31 cellular contexts compared by ENCODE assay signal in the genomic region with DNA sequence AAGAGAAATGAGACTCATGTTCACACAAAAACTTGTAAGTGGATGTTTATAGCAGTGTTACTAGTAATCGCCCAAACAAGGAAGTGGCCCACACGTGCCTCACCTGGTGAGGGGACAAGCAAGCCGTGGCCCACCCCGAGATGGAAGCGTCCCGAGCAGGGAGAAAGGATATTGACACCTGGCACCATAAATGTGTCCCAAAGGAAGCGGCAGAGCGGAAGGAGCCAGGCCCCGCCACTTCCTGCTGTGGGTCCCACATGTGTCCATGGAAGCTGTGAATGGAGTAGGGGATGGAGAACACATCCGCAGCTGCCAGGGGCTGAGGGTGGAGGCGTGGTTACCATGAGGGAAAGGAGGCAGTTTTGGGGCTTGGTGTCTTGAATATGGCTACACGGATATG. TPM values are rescaled to one million over a fixed set of nuclear protein-coding genes. Genes with fewer than 3 reads are reported as not detected.
"Had no signal": no experiment of that assay in that cellular context is flagged by ENCODE, and none has a peak within 500 bp of the region (broad histone marks: within the 10 kb centered on the region; RNA-seq: fewer than 3 reads in every experiment).

No MANE protein-coding gene starts in this region.

- H3K36me3 ChIP-seq: adrenal gland, colonic mucosa, esophagus muscularis mucosa, gastrocnemius medialis had no signal

- H3K4me1 Mint-ChIP-seq: activated CD4-positive, alpha-beta memory T cell treated with anti-CD3 and anti-CD28 coated beads, Interleukin-2, amount 10 ng/mL, durations not matched to agents 7 days and 5 days; activated CD4-positive, alpha-beta T cell treated with anti-CD3 and anti-CD28 coated beads, Interleukin-2, amount 10 ng/mL, durations not matched to agents 7 days and 5 days; activated naive CD4-positive, alpha-beta T cell treated with anti-CD3 and anti-CD28 coated beads, Interleukin-2, amount 50 U/mL, for 24 hours; activated naive CD8-positive, alpha-beta T cell treated with anti-CD3 and anti-CD28 coated beads for 36 hours; activated naive CD8-positive, alpha-beta T cell treated with anti-CD3 and anti-CD28 coated beads, Interleukin-2, amount 50 U/mL, for 24 hours; WTC11 had no signal

- H3K4me3 ChIP-seq: adrenal gland, body of pancreas, colonic mucosa, esophagus muscularis mucosa, gastrocnemius medialis had no signal

- H3K36me3 Mint-ChIP-seq: activated naive CD4-positive, alpha-beta T cell treated with anti-CD3 and anti-CD28 coated beads, Interleukin-2, amount 50 U/mL, for 24 hours; activated naive CD8-positive, alpha-beta T cell treated with anti-CD3 and anti-CD28 coated beads for 36 hours had no signal

- H3K4me3 Mint-ChIP-seq: activated CD4-positive, alpha-beta memory T cell treated with anti-CD3 and anti-CD28 coated beads, Interleukin-2, amount 10 ng/mL, durations not matched to agents 7 days and 5 days; activated CD4-positive, alpha-beta T cell treated with anti-CD3 and anti-CD28 coated beads, Interleukin-2, amount 10 ng/mL, durations not matched to agents 7 days and 5 days; activated naive CD4-positive, alpha-beta T cell treated with anti-CD3 and anti-CD28 coated beads for 36 hours; activated naive CD4-positive, alpha-beta T cell treated with anti-CD3 and anti-CD28 coated beads, Interleukin-2, amount 50 U/mL, for 24 hours; activated naive CD8-positive, alpha-beta T cell treated with anti-CD3 and anti-CD28 coated beads for 36 hours; activated naive CD8-positive, alpha-beta T cell treated with anti-CD3 and anti-CD28 coated beads, Interleukin-2, amount 50 U/mL, for 24 hours; activated T-cell treated with anti-CD3 and anti-CD28 coated beads, Interleukin-2, amount 50 U/mL, for 4 hours; activated T-helper 1 cell treated with anti-CD3 and anti-CD28 coated beads, Interleukin-12 subunit alpha, Interleukin-12 subunit beta, Interleukin-2, Interleukin-4 antibody, amounts not matched to agents 30 ng/mL and 10 ng/mL and 1 ng/mL, durations not matched to agents 14 hours and 24 hours and 36 hours; WTC11 had no signal

- H3K9me3 ChIP-seq: adrenal gland, body of pancreas, colonic mucosa, esophagus muscularis mucosa, gastrocnemius medialis had no signal

- H3K27ac Mint-ChIP-seq: activated CD4-positive, alpha-beta memory T cell treated with anti-CD3 and anti-CD28 coated beads, Interleukin-2, amount 10 ng/mL, durations not matched to agents 7 days and 5 days; activated CD4-positive, alpha-beta T cell treated with anti-CD3 and anti-CD28 coated beads, Interleukin-2, amount 10 ng/mL, durations not matched to agents 7 days and 5 days; activated naive CD4-positive, alpha-beta T cell treated with anti-CD3 and anti-CD28 coated beads for 36 hours; activated naive CD4-positive, alpha-beta T cell treated with anti-CD3 and anti-CD28 coated beads, Interleukin-2, amount 50 U/mL, for 24 hours; activated naive CD8-positive, alpha-beta T cell treated with anti-CD3 and anti-CD28 coated beads for 36 hours; activated naive CD8-positive, alpha-beta T cell treated with anti-CD3 and anti-CD28 coated beads, Interleukin-2, amount 50 U/mL, for 24 hours; activated T-helper 1 cell treated with anti-CD3 and anti-CD28 coated beads, Interleukin-12 subunit alpha, Interleukin-12 subunit beta, Interleukin-2, Interleukin-4 antibody, amounts not matched to agents 30 ng/mL and 10 ng/mL and 1 ng/mL, durations not matched to agents 14 hours and 24 hours and 36 hours; activated T-helper 2 cell treated with anti-CD3 and anti-CD28 coated beads, Interferon-gamma antibody, Interleukin-2, Interleukin-4, amounts not matched to agents 10 μg/mL and 5 μg/mL and 100 μg/mL, durations not matched to agents 14 hours and 24 hours and 36 hours; WTC11 had no signal

- DNase-seq: activated CD4-positive, alpha-beta memory T cell treated with anti-CD3 and anti-CD28 coated beads, Interleukin-2, amount 10 ng/mL, durations not matched to agents 7 days and 5 days; activated CD4-positive, alpha-beta T cell treated with anti-CD3 and anti-CD28 coated beads for 1 hour; activated CD4-positive, alpha-beta T cell treated with anti-CD3 and anti-CD28 coated beads for 4 hours; activated CD4-positive, alpha-beta T cell treated with anti-CD3 and anti-CD28 coated beads, Interleukin-2, amount 10 ng/mL, durations not matched to agents 7 days and 5 days; activated CD4-positive, alpha-beta T cell treated with anti-CD3 and anti-CD28 coated beads, Interleukin-2, amount 50 U/mL, for 4 hours; activated effector memory CD4-positive, alpha-beta T cell treated with anti-CD3 and anti-CD28 coated beads, Interleukin-2, amount 50 U/mL, for 16 hours; activated naive CD4-positive, alpha-beta T cell treated with anti-CD3 and anti-CD28 coated beads for 36 hours; activated naive CD8-positive, alpha-beta T cell treated with anti-CD3 and anti-CD28 coated beads for 36 hours; activated naive CD8-positive, alpha-beta T cell treated with anti-CD3 and anti-CD28 coated beads, Interleukin-2, amount 50 U/mL, for 24 hours; activated T-cell treated with anti-CD3 and anti-CD28 coated beads, Interleukin-2, amount 50 U/mL, for 4 hours; adrenal gland; amygdala; aorta; body of pancreas; central memory CD4-positive, alpha-beta T cell; cerebellar nuclear complex; colonic mucosa; effector CD8-positive, alpha-beta T cell; erythroblast; foreskin keratinocyte; gastrocnemius medialis; glutamatergic neuron; T-helper 2 cell had no signal

- H3K27ac ChIP-seq: adrenal gland, body of pancreas, colonic mucosa, esophagus muscularis mucosa, foreskin keratinocyte, gastrocnemius medialis, VCaP had no signal

- ATAC-seq: activated naive CD8-positive, alpha-beta T cell treated with anti-CD3 and anti-CD28 coated beads, Interleukin-2, amount 50 U/mL, for 24 hours; activated T-cell treated with anti-CD3 and anti-CD28 coated beads, Interleukin-2, amount 50 U/mL, for 4 hours; body of pancreas; foreskin keratinocyte; gastrocnemius medialis; WTC11 had no signal

- H3K27me3 Mint-ChIP-seq: activated CD4-positive, alpha-beta memory T cell treated with anti-CD3 and anti-CD28 coated beads, Interleukin-2, amount 10 ng/mL, durations not matched to agents 7 days and 5 days; activated CD4-positive, alpha-beta T cell treated with anti-CD3 and anti-CD28 coated beads, Interleukin-2, amount 10 ng/mL, durations not matched to agents 7 days and 5 days; activated naive CD4-positive, alpha-beta T cell treated with anti-CD3 and anti-CD28 coated beads, Interleukin-2, amount 50 U/mL, for 24 hours; activated naive CD8-positive, alpha-beta T cell treated with anti-CD3 and anti-CD28 coated beads for 36 hours; activated naive CD8-positive, alpha-beta T cell treated with anti-CD3 and anti-CD28 coated beads, Interleukin-2, amount 50 U/mL, for 24 hours had no signal

- H3K9me3 Mint-ChIP-seq: activated CD4-positive, alpha-beta T cell treated with anti-CD3 and anti-CD28 coated beads, Interleukin-2, amount 10 ng/mL, durations not matched to agents 7 days and 5 days; activated naive CD4-positive, alpha-beta T cell treated with anti-CD3 and anti-CD28 coated beads for 36 hours; activated naive CD4-positive, alpha-beta T cell treated with anti-CD3 and anti-CD28 coated beads, Interleukin-2, amount 50 U/mL, for 24 hours; activated naive CD8-positive, alpha-beta T cell treated with anti-CD3 and anti-CD28 coated beads for 36 hours; activated naive CD8-positive, alpha-beta T cell treated with anti-CD3 and anti-CD28 coated beads, Interleukin-2, amount 50 U/mL, for 24 hours; activated T-cell treated with anti-CD3 and anti-CD28 coated beads, Interleukin-2, amount 50 U/mL, for 4 hours had no signal

- H3K27me3 ChIP-seq: adrenal gland, body of pancreas, colonic mucosa, esophagus muscularis mucosa, foreskin keratinocyte, gastrocnemius medialis had no signal

- H3K4me1 ChIP-seq: adrenal gland, body of pancreas, colonic mucosa, esophagus muscularis mucosa, foreskin keratinocyte, gastrocnemius medialis had no signal

RNA-seq across cellular contexts. Expression of a gene that starts 18.9 kb away (rescaled TPM):
- total RNA-seq: activated CD4-positive, alpha-beta memory T cell treated with anti-CD3 and anti-CD28 coated beads, Interleukin-2, amount 10 ng/mL, durations not matched to agents 7 days and 5 days; activated CD4-positive, alpha-beta T cell treated with anti-CD3 and anti-CD28 coated beads, Interleukin-2, amount 10 ng/mL, durations not matched to agents 7 days and 5 days; activated naive CD4-positive, alpha-beta T cell treated with anti-CD3 and anti-CD28 coated beads for 36 hours; activated T-cell treated with anti-CD3 and anti-CD28 coated beads, Interleukin-2, amount 50 U/mL, for 4 hours; activated T-helper 1 cell treated with anti-CD3 and anti-CD28 coated beads, Interleukin-12 subunit alpha, Interleukin-12 subunit beta, Interleukin-2, Interleukin-4 antibody, amounts not matched to agents 30 ng/mL and 10 ng/mL and 1 ng/mL, durations not matched to agents 14 hours and 24 hours and 36 hours; activated T-helper 2 cell treated with anti-CD3 and anti-CD28 coated beads, Interferon-gamma antibody, Interleukin-2, Interleukin-4, amounts not matched to agents 10 μg/mL and 5 μg/mL and 100 μg/mL, durations not matched to agents 14 hours and 24 hours and 36 hours; adrenal gland; aorta; body of pancreas; colonic mucosa; dermis microvascular lymphatic vessel endothelial cell; esophagus muscularis mucosa; foreskin keratinocyte; gastrocnemius medialis; T-helper 1 cell treated with Interleukin-12 subunit alpha and Interleukin-12 subunit beta and Interleukin-4 antibody, amounts not matched to agents 30 ng/mL and 1 ng/mL, for 36 hours; WTC11 had no signal
- polyA plus RNA-seq: adrenal gland, aorta, foreskin keratinocyte had no signal
